In the genomic region with DNA sequence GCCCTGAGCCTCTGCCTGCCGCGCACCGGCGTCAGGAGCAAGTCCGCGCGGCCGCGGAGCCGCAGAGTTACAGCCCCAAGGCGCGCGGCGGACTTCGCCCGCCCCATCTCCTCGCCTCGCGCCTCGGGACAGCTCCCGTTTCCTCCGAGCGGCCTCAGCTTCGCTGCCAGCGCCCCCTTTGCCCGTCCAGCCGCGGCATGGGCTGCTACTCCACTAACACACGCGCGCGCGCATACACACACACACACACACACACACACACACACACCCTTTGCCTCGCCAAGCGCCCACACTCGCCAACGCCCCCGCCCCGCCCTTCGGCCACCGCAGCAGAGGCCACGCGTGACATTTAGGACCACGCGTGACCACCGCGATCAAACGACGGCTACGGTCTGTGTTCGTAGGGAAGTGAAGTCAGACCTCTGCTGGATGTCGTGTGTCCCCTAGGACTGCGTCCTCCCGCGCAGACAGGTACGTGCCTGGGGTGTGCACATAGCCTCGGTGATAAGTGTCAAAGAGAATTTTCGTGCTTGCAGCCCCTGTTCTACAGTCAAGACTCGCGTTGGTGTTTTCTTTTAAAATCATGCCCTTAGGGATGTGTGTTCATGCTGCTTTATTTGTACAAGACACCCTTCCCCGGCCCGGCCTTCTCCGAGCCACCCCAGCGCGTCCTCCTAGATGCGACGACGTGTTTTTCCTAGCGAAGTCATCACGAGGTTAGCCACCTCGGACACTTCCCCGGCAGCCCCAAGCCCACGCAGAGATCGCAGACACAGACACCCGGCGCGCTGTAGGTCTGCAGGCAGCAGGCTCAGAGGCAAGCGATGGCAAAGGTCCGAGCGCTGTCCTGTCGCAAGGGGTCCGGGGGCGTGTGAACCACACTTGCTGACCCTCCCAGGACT, we compare ENCODE assay signal across 8 cellular contexts. TPM values are rescaled to one million over a fixed set of nuclear protein-coding genes. Genes with fewer than 3 reads are reported as not detected.
DNase-seq lines count a peak whose midpoint lies in the region; ATAC-seq and TF ChIP-seq lines count a peak whose summit lies in the region.

No MANE protein-coding gene starts in this region.

- no TSS peak for BruUV-seq in A673 (replicated peaks; lab: Mats Ljungman, UMichigan)

- CTCF ChIA-PET in A673 (lab: Charles Lee) (interaction anchor here (0.6 kb wide), 5 partner anchors 15 to 649 kb away, joined by 3 to 5 read pairs (median 4); no protein-coding TSS in a partner anchor), HEK293 (lab: Yijun Ruan, JAX) (interaction anchor here (0.6 to 0.7 kb wide), 4 partner anchors 45 to 238 kb away, joined by 3 to 5 read pairs (median 3); no protein-coding TSS in a partner anchor)

- H3K36me3 ChIP-seq in A673 (ENCODE audit: insufficient read depth, low read length, poor library complexity, severe bottlenecking), result no peaks in the 10 kb centered on the region
- H3K36me3 ChIP-seq in HEK293 (ENCODE audit: control insufficient read depth in 2 of 2, insufficient read depth in 1 of 2, low read length in 2 of 2), result peaks cover 0 to 22% of the 10 kb centered on the region in 2 experiments; a peak in 1 of 3 replicates
- no peaks in the 10 kb centered on the region for H3K36me3 ChIP-seq in psoas muscle (ENCODE audit: insufficient read depth in 1 of 2, low read depth in 1 of 2)

- no peaks in the 10 kb centered on the region for H3K9me3 Mint-ChIP-seq in activated T-helper 1 cell treated with anti-CD3 and anti-CD28 coated beads, Interleukin-12 subunit alpha, Interleukin-12 subunit beta, Interleukin-2, Interleukin-4 antibody, amounts not matched to agents 30 ng/mL and 10 ng/mL and 1 ng/mL, durations not matched to agents 14 hours and 24 hours and 36 hours

- H3K36me3 Mint-ChIP-seq in activated T-helper 1 cell treated with anti-CD3 and anti-CD28 coated beads, Interleukin-12 subunit alpha, Interleukin-12 subunit beta, Interleukin-2, Interleukin-4 antibody, amounts not matched to agents 30 ng/mL and 10 ng/mL and 1 ng/mL, durations not matched to agents 14 hours and 24 hours and 36 hours (ENCODE audit: low read depth), result peaks cover 5% of the 10 kb centered on the region

- peaks cover 59% of the 10 kb centered on the region for H3K27me3 Mint-ChIP-seq in activated T-helper 1 cell treated with anti-CD3 and anti-CD28 coated beads, Interleukin-12 subunit alpha, Interleukin-12 subunit beta, Interleukin-2, Interleukin-4 antibody, amounts not matched to agents 30 ng/mL and 10 ng/mL and 1 ng/mL, durations not matched to agents 14 hours and 24 hours and 36 hours (ENCODE audit: insufficient read depth)

- TF ChIP-seq CTCF in A673 (conservative IDR thresholded peaks at IDR 0.05; ENCODE audit: low read depth, low read length) (no peak; the same call in 1 of the 2 replicates), HEK293 (tag by site-specific recombination; IDR thresholded peaks at IDR 0.05) (no peak), psoas muscle (IDR thresholded peaks at IDR 0.05) (no peak)

- H3K9me3 ChIP-seq in A673 (ENCODE audit: low read depth, low read length, poor library complexity, severe bottlenecking), result no peaks in the 10 kb centered on the region
- H3K9me3 ChIP-seq in HEK293 (ENCODE audit: control insufficient read depth, insufficient read depth, low read depth, low read length), result no peaks in the 10 kb centered on the region
- no peaks in the 10 kb centered on the region for H3K9me3 ChIP-seq in psoas muscle

- no peak overlapping the region for H3K27ac ChIP-seq in A673 (ENCODE audit: low read depth, low read length, poor library complexity, severe bottlenecking)
- peak overlapping the region; percentile 75; the same call in 1 of the 2 replicates for H3K27ac ChIP-seq in HEK293 (ENCODE audit: extremely low read depth, low read depth, low read length)
- no peak overlapping the region for H3K27ac ChIP-seq in psoas muscle

- POLR2A ChIA-PET in A673 (lab: Charles Lee; ENCODE audit: low non-redundant PET) (interaction anchor here (0.6 kb wide), 1 partner anchor 636 kb away, joined by 3 read pairs; no protein-coding TSS in a partner anchor), HEK293 (lab: Yijun Ruan, JAX) (interaction anchor here (0.5 to 0.6 kb wide), 3 partner anchors 117 to 591 kb away, joined by 3 to 5 read pairs (median 4); partner anchors contain the start of gene YME1L1)

- H3K4me1 ChIP-seq in A673 (ENCODE audit: insufficient read depth, low read length, poor library complexity, severe bottlenecking), result peaks cover 22% of the 10 kb centered on the region
- peaks cover 7% of the 10 kb centered on the region for H3K4me1 ChIP-seq in HEK293 (ENCODE audit: control insufficient read depth, insufficient read depth, low read length)
- peaks cover 22% of the 10 kb centered on the region for H3K4me1 ChIP-seq in psoas muscle

- intact Hi-C loops in A673 (cut with micrococcal nuclease; ENCODE audit: unreplicated experiment), result loop anchor here (5.0 to 10.0 kb wide), 2 partner anchors 433 to 640 kb away; no protein-coding TSS in a partner anchor
- intact Hi-C loops in activated T-helper 1 cell treated with anti-CD3 and anti-CD28 coated beads, Interleukin-12 subunit alpha, Interleukin-12 subunit beta, Interleukin-2, Interleukin-4 antibody, amounts not matched to agents 30 ng/mL and 10 ng/mL and 1 ng/mL, durations not matched to agents 14 hours and 24 hours and 36 hours (cut with micrococcal nuclease), result loop anchor here (5.0 kb wide), 3 partner anchors 242 to 788 kb away; partner anchors contain the start of genes ODAD2, RAB18 and WAC
- intact Hi-C loops in left ventricle myocardium superior (cut with micrococcal nuclease), result no loop called here
- intact Hi-C loops in psoas muscle (cut with DNase I), result loop anchor here (5.0 to 10.0 kb wide), 3 partner anchors 428 to 640 kb away; no protein-coding TSS in a partner anchor

- H3K4me3 Mint-ChIP-seq in activated T-helper 1 cell treated with anti-CD3 and anti-CD28 coated beads, Interleukin-12 subunit alpha, Interleukin-12 subunit beta, Interleukin-2, Interleukin-4 antibody, amounts not matched to agents 30 ng/mL and 10 ng/mL and 1 ng/mL, durations not matched to agents 14 hours and 24 hours and 36 hours, result peak overlapping the region; percentile 54

- WGBS in psoas muscle, 3 donors, result 1% methylated on average over 53 to 83 of the region's 83 CpGs

- H3K27me3 ChIP-seq in A673 (replicated peaks; ENCODE audit: insufficient read depth, low read depth, low read length, poor library complexity) (peaks cover 74% of the 10 kb centered on the region), psoas muscle (ENCODE audit: insufficient read depth in 3 of 3, low read length in 2 of 3) (peaks cover 4 to 81% (median 34%) of the 10 kb centered on the region in 3 donors)

- H3K27ac Mint-ChIP-seq in activated T-helper 1 cell treated with anti-CD3 and anti-CD28 coated beads, Interleukin-12 subunit alpha, Interleukin-12 subunit beta, Interleukin-2, Interleukin-4 antibody, amounts not matched to agents 30 ng/mL and 10 ng/mL and 1 ng/mL, durations not matched to agents 14 hours and 24 hours and 36 hours, result peak overlapping the region; percentile 91

- H3K4me1 Mint-ChIP-seq in activated T-helper 1 cell treated with anti-CD3 and anti-CD28 coated beads, Interleukin-12 subunit alpha, Interleukin-12 subunit beta, Interleukin-2, Interleukin-4 antibody, amounts not matched to agents 30 ng/mL and 10 ng/mL and 1 ng/mL, durations not matched to agents 14 hours and 24 hours and 36 hours (ENCODE audit: low read depth), result peaks cover 34% of the 10 kb centered on the region

- DNase-seq in A673 (ENCODE audit: low spot score) (peak; percentile 34), left ventricle myocardium superior (peak; percentile 46), psoas muscle (peak; percentile 29 to 58), NCI-H1092 (lab: John Stamatoyannopoulos, UW) (no peak), SKM-1 (lab: John Stamatoyannopoulos, UW; ENCODE audit: unreplicated experiment) (no peak), 8988T (no peak)
- DNase-seq in activated T-helper 1 cell treated with anti-CD3 and anti-CD28 coated beads, Interleukin-12 subunit alpha, Interleukin-12 subunit beta, Interleukin-2, Interleukin-4 antibody, amounts not matched to agents 30 ng/mL and 10 ng/mL and 1 ng/mL, durations not matched to agents 14 hours and 24 hours and 36 hours (ENCODE audit: low spot score), result no peak

- ATAC-seq in left ventricle myocardium superior (peak; percentile 14), psoas muscle (peak in 3 of 4 donors; percentile 33 to 42 (median 36))

- H3K4me3 ChIP-seq in A673 (ENCODE audit: low read depth, low read length, poor library complexity, severe bottlenecking) (peak overlapping the region; percentile 53), HEK293 (ENCODE audit: low read depth, low read length) (peak overlapping the region; percentile 47), psoas muscle (peak overlapping the region; percentile 75)

TF ChIP-seq in HEK293, 187 proteins besides CTCF, POLR2A, EP300 and RAD21:
- no peak for TF ChIP-seq RBAK (tag by site-specific recombination; IDR thresholded peaks at IDR 0.05)
- TF ChIP-seq, protein P1, sequence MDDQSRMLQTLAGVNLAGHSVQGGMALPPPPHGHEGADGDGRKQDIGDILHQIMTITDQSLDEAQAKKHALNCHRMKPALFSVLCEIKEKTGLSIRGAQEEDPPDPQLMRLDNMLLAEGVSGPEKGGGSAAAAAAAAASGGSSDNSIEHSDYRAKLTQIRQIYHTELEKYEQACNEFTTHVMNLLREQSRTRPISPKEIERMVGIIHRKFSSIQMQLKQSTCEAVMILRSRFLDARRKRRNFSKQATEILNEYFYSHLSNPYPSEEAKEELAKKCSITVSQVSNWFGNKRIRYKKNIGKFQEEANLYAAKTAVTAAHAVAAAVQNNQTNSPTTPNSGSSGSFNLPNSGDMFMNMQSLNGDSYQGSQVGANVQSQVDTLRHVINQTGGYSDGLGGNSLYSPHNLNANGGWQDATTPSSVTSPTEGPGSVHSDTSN (CRISPR knock-in tag; IDR thresholded peaks at IDR 0.05), result 0 out of 2 replicates have a peak, but pooled peaks have one; percentile 42

RNA-seq across cellular contexts. Expression of gene MKX, which starts 0.9 kb away (rescaled TPM):
- 0.09 TPM in 1 of 2 replicates, not detected in the other for total RNA-seq in A673 (2021)
- total RNA-seq in activated T-helper 1 cell treated with anti-CD3 and anti-CD28 coated beads, Interleukin-12 subunit alpha, Interleukin-12 subunit beta, Interleukin-2, Interleukin-4 antibody, amounts not matched to agents 30 ng/mL and 10 ng/mL and 1 ng/mL, durations not matched to agents 14 hours and 24 hours and 36 hours, result not detected in 2 replicates
- 0.15 TPM for total RNA-seq in left ventricle myocardium superior
- under 1 TPM in 3 of 4 donors, not detected in 1; 0.06 to 0.24 (median 0.19) TPM for total RNA-seq in psoas muscle
- polyA plus RNA-seq in psoas muscle, result under 1 TPM; 0.01 to 0.07 (median 0.05) TPM

Comparison
In these comparisons a context has a peak if more than half of its experiments do, and no peak if none do; other contexts are left out.
1. DNase-seq: peak in A673 (single experiment), left ventricle myocardium superior (single experiment) and psoas muscle (2 of 2); none in activated T-helper 1 cell treated with anti-CD3 and anti-CD28 coated beads, Interleukin-12 subunit alpha, Interleukin-12 subunit beta, Interleukin-2, Interleukin-4 antibody, amounts not matched to agents 30 ng/mL and 10 ng/mL and 1 ng/mL, durations not matched to agents 14 hours and 24 hours and 36 hours (single experiment), NCI-H1092 (single experiment), SKM-1 (single experiment) and 8988T (single experiment).
2. Peak in every context shown above with its lines, with median percentiles within 50 percentile points of each other: H3K4me3 ChIP-seq.